ENCODE assay signal across 16 cellular contexts in genomic region chr16:4904942-4905615, GRCh38. TPM values are rescaled to one million over a fixed set of nuclear protein-coding genes. Genes with fewer than 3 reads are reported as not detected.
DNase-seq lines count a peak whose midpoint lies in the region; ATAC-seq, FAIRE-seq and TF ChIP-seq lines count a peak whose summit lies in the region.
"Had no signal": no experiment of that assay in that cellular context is flagged by ENCODE, and none has a peak within 500 bp of the region (broad histone marks: within the 10 kb centered on the region; RNA-seq: fewer than 3 reads in every experiment).

No MANE protein-coding gene starts in this region.

- CTCF ChIA-PET in K562 (lab: Yijun Ruan, JAX; ENCODE audit: low intra/inter-chr PET ratio), result no interaction called here

- no peak overlapping the region for H3K14ac ChIP-seq in neuronal stem cell (ENCODE audit: low read length)

- H3K36me3 Mint-ChIP-seq in T-helper 2 cell treated with Interferon-gamma antibody and Interleukin-4, amounts not matched to agents 5 μg/mL and 100 μg/mL, for 36 hours (ENCODE audit: low read depth), result no peaks in the 10 kb centered on the region
- H3K36me3 Mint-ChIP-seq: CD4-positive, alpha-beta memory T cell; IgD-negative memory B cell had no signal

- H4K91ac ChIP-seq in neuronal stem cell (ENCODE audit: low read depth, low read length, poor library complexity), result no peak overlapping the region

- TF ChIP-seq CTCF in K562 (IDR thresholded peaks at IDR 0.05 in 2 of 3, conservative IDR thresholded peaks at IDR 0.05 in 1 of 3; ENCODE audit: insufficient read depth in 2 of 3, low read depth in 1 of 3, low read length in 3 of 3), result no peak

- TF ChIP-seq RAD21 in K562 (CRISPR knock-in tag; conservative IDR thresholded peaks at IDR 0.05 in 1 of 2, IDR thresholded peaks at IDR 0.05 in 1 of 2), result no peak

- peaks cover 29 to 61% of the 10 kb centered on the region in 2 experiments; a peak in 4 of 5 replicates for H3K27me3 ChIP-seq in K562 (ENCODE audit: control insufficient read depth in 2 of 2, insufficient read depth in 2 of 2, low read length in 2 of 2)
- no peaks in the 10 kb centered on the region for H3K27me3 ChIP-seq in neuronal stem cell (ENCODE audit: control insufficient read depth in 3 of 3, insufficient read depth in 3 of 3, low read depth in 1 of 3, low read length in 3 of 3)

- H3K27ac ChIP-seq in K562 (ENCODE audit: extremely low read depth, low read depth, low read length) (no peak overlapping the region), neuronal stem cell (replicated peaks; ENCODE audit: low read length) (no peak overlapping the region)
- H3K27ac ChIP-seq: C4-2B, GM23248, KMS-11 had no signal

- POLR2A ChIA-PET in K562 (lab: Yijun Ruan, JAX), result interaction anchor here (0.6 to 1.6 kb wide), 3 partner anchors 11 to 18 kb away, joined by 3 to 6 read pairs (median 3); no protein-coding TSS in a partner anchor

- in situ Hi-C loops in K562 (cut with MboI), result no loop called here

- H2AK5ac ChIP-seq in neuronal stem cell (ENCODE audit: low read depth, low read length), result peak overlapping the region; percentile 71

- H3K4me3 ChIP-seq in K562, result no peak overlapping the region
- no peak overlapping the region for H3K4me3 ChIP-seq in neuronal stem cell (ENCODE audit: low read length in 2 of 2)
- H3K4me3 ChIP-seq: GM23248 had no signal

- H3K9ac ChIP-seq in K562 (ENCODE audit: insufficient read depth in 1 of 2, low read depth in 2 of 2, low read length in 2 of 2) (no peak overlapping the region), neuronal stem cell (ENCODE audit: low read depth, low read length, poor library complexity) (no peak overlapping the region)
- H3K9ac ChIP-seq: GM23248, KMS-11 had no signal

- H2BK12ac ChIP-seq in neuronal stem cell (ENCODE audit: low read length), result no peak overlapping the region

- WGBS in K562 (ENCODE audit: insufficient coverage, low coverage, missing lambda C conversion rate), result 5% methylated on average over 14 of the region's 14 CpGs
- no CpG with 5 or more reads among the region's 14 CpGs for WGBS in neuronal stem cell (ENCODE audit: extremely low coverage in 2 of 2, insufficient read length in 2 of 2, insufficient replicate concordance in 1 of 2), 2 donors

- H2BK5ac ChIP-seq in neuronal stem cell (ENCODE audit: low read length), result no peak overlapping the region

- no peak overlapping the region for H2BK120ac ChIP-seq in neuronal stem cell (ENCODE audit: low read depth, low read length)

- no peaks in the 10 kb centered on the region for H3K4me1 Mint-ChIP-seq in T-helper 2 cell treated with Interferon-gamma antibody and Interleukin-4, amounts not matched to agents 5 μg/mL and 100 μg/mL, for 36 hours (ENCODE audit: low read depth)
- H3K4me1 Mint-ChIP-seq: CD4-positive, alpha-beta memory T cell; IgD-negative memory B cell had no signal

- no peaks in the 10 kb centered on the region for H3K36me3 ChIP-seq in K562 (ENCODE audit: control insufficient read depth, insufficient read depth, low read length)
- H3K36me3 ChIP-seq in neuronal stem cell (replicated peaks in 1 of 2; ENCODE audit: control insufficient read depth in 2 of 2, insufficient read depth in 2 of 2, low read length in 2 of 2), result no peaks in the 10 kb centered on the region
- H3K36me3 ChIP-seq: BE2C had no signal

- no peak overlapping the region for H3K23ac ChIP-seq in neuronal stem cell (ENCODE audit: low read depth, low read length, poor library complexity)

- H3K4me2 ChIP-seq in K562 (ENCODE audit: insufficient read depth, low read length) (no peak overlapping the region), neuronal stem cell (ENCODE audit: insufficient read depth, low read length, poor library complexity, severe bottlenecking) (no peak overlapping the region)
- H3K4me2 ChIP-seq: KMS-11 had no signal

- no peaks in the 10 kb centered on the region for H3K9me3 Mint-ChIP-seq in T-helper 2 cell treated with Interferon-gamma antibody and Interleukin-4, amounts not matched to agents 5 μg/mL and 100 μg/mL, for 36 hours
- H3K9me3 Mint-ChIP-seq: IgD-negative memory B cell had no signal

- ATAC-seq in K562 (no peak), HG02763 (IDR thresholded peaks at IDR 0.05; ENCODE audit: unreplicated experiment) (no peak)

- peaks cover 0 to 11% of the 10 kb centered on the region in 2 experiments; a peak in 2 of 5 replicates for H3K4me1 ChIP-seq in K562 (replicated peaks in 1 of 2; ENCODE audit: control insufficient read depth in 2 of 2, insufficient read depth in 2 of 2, low read length in 2 of 2)
- no peaks in the 10 kb centered on the region for H3K4me1 ChIP-seq in neuronal stem cell (ENCODE audit: control insufficient read depth in 2 of 2, insufficient read depth in 1 of 2, low read depth in 1 of 2, low read length in 2 of 2)
- H3K4me1 ChIP-seq: BE2C had no signal

- no peak overlapping the region for H2BK15ac ChIP-seq in neuronal stem cell (ENCODE audit: low read length)

- no peak for FAIRE-seq in K562 (lab: Jason Lieb, UNC)
- FAIRE-seq: A204.1, H54 had no signal

- no peaks in the 10 kb centered on the region for H3K79me2 ChIP-seq in K562 (ENCODE audit: control insufficient read depth, insufficient read depth, low read length)

- intact Hi-C loops in K562 (cut with micrococcal nuclease), result no loop called here

- no peak for TF ChIP-seq EP300 in K562 (IDR thresholded peaks at IDR 0.05; ENCODE audit: low read length)

- H3K27me3 Mint-ChIP-seq in T-helper 2 cell treated with Interferon-gamma antibody and Interleukin-4, amounts not matched to agents 5 μg/mL and 100 μg/mL, for 36 hours (ENCODE audit: low read depth), result peaks cover 6% of the 10 kb centered on the region

- H3K18ac ChIP-seq in neuronal stem cell (ENCODE audit: low read length), result no peak overlapping the region

- no peaks in the 10 kb centered on the region for H4K20me1 ChIP-seq in K562 (replicated peaks; ENCODE audit: control insufficient read depth, insufficient read depth, low read length)

- H3K9me1 ChIP-seq in K562 (ENCODE audit: control insufficient read depth, insufficient read depth, low read length), result no peaks in the 10 kb centered on the region

- H4K8ac ChIP-seq in neuronal stem cell (ENCODE audit: low read depth, low read length), result no peak overlapping the region

- H3K4me3 Mint-ChIP-seq in T-helper 2 cell treated with Interferon-gamma antibody and Interleukin-4, amounts not matched to agents 5 μg/mL and 100 μg/mL, for 36 hours, result no peak overlapping the region
- H3K4me3 Mint-ChIP-seq: CD4-positive, alpha-beta memory T cell; IgD-negative memory B cell had no signal

- H3K27ac Mint-ChIP-seq in T-helper 2 cell treated with Interferon-gamma antibody and Interleukin-4, amounts not matched to agents 5 μg/mL and 100 μg/mL, for 36 hours, result no peak overlapping the region
- H3K27ac Mint-ChIP-seq: CD4-positive, alpha-beta memory T cell; IgD-negative memory B cell had no signal

- H3K9me3 ChIP-seq in K562 (replicated peaks; ENCODE audit: control insufficient read depth, insufficient read depth, low read depth, low read length) (no peaks in the 10 kb centered on the region), neuronal stem cell (replicated peaks in 1 of 2; ENCODE audit: control insufficient read depth in 2 of 2, insufficient read depth in 1 of 2, low read depth in 1 of 2, low read length in 2 of 2) (no peaks in the 10 kb centered on the region)
- H3K9me3 ChIP-seq: BE2C had no signal

- no peak for TF ChIP-seq POLR2A in K562 (conservative IDR thresholded peaks at IDR 0.05)

- H2AFZ ChIP-seq in K562 (ENCODE audit: low read depth, low read length) (no peak overlapping the region), neuronal stem cell (ENCODE audit: low read length) (no peak overlapping the region)
- H2AFZ ChIP-seq: GM23248 had no signal

- DNase-seq in D341Med (ENCODE audit: low spot score), result peak; percentile 24
- no peak for DNase-seq in K562 (ENCODE audit: extremely low read depth in 1 of 4, low spot score in 3 of 4)
- DNase-seq in neuronal stem cell (ENCODE audit: low spot score), result no peak
- no peak for DNase-seq in NCI-H748 treated with DMSO at 0.1 percent for 48 hours (lab: John Stamatoyannopoulos, UW)
- no peak for DNase-seq in T-helper 2 cell treated with Interferon-gamma antibody and Interleukin-4, amounts not matched to agents 5 μg/mL and 100 μg/mL, for 36 hours (ENCODE audit: low spot score)
- DNase-seq: BE2C; CD4-positive, alpha-beta memory T cell; COR-L47; DMS53; GM23248 had no signal

- no peaks in the 10 kb centered on the region for H3K79me1 ChIP-seq in neuronal stem cell (ENCODE audit: low read depth, low read length)

- no peak overlapping the region for H3K4ac ChIP-seq in neuronal stem cell (ENCODE audit: low read length)

- no TSS peak for BruUV-seq in K562 (replicated peaks; lab: Mats Ljungman, UMichigan)

RNA-seq across cellular contexts. Expression of gene PPL, which starts 31.9 kb away (rescaled TPM):
- total RNA-seq in K562 (2011; cell fraction: chromatin; rRNA removed; ENCODE audit: low replicate concordance), result 0.07 and 0.19 TPM in 2 replicates
- 0.17 and 0.53 TPM in 2 replicates for total RNA-seq in K562 (2011; cell fraction: nucleolus; rRNA removed)
- total RNA-seq in K562 (2011; cell fraction: nucleoplasm; rRNA removed), result 0.44 TPM in 1 of 2 replicates, not detected in the other
- 0.09 and 0.16 TPM in 2 replicates for total RNA-seq in K562 (2014; rRNA removed)
- 0.03 TPM in 1 of 2 replicates, not detected in the other for total RNA-seq in K562 (2014; rRNA removed; fragmentation: Illumina TruSeq; extraction: Trizol)
- total RNA-seq in K562 (2015; rRNA removed; fragmentation: Illumina TruSeq; extraction: Trizol), result 0.04 TPM in 1 of 2 replicates, not detected in the other
- total RNA-seq in K562 (2021), result 0.07 and 0.13 TPM in 2 replicates
- polyA plus RNA-seq in K562 (2011; rRNA removed), result 0.05 and 0.07 TPM in 2 replicates
- 0.04 TPM in 2 replicates for polyA plus RNA-seq in K562 (2011; cell fraction: cytosol; rRNA removed)
- polyA plus RNA-seq in K562 (2011; cell fraction: nucleus; rRNA removed), result 0.11 and 0.33 TPM in 2 replicates
- 0.13 and 0.22 TPM in 2 replicates for polyA plus RNA-seq in K562 (2012)
- polyA plus RNA-seq in K562 (2014; fragmentation: Illumina TruSeq; extraction: Trizol), result 0.03 and 0.10 TPM in 2 replicates
- polyA plus RNA-seq in K562 (2014; fragmentation: Nextera tagmentation; extraction: Ambion mirVana), result under 1 TPM in 1 of 2 experiments, not detected in 1; 0.15 TPM
- polyA plus RNA-seq in K562 (2014; rRNA removed), result 0.01 and 0.03 TPM in 2 replicates
- polyA minus RNA-seq in K562 (2011; rRNA and poly(A)+ RNA removed), result 0.11 and 0.39 TPM in 2 replicates
- 0.19 and 0.27 TPM in 2 replicates for polyA minus RNA-seq in K562 (2011; cell fraction: cytosol; rRNA and poly(A)+ RNA removed)
- polyA minus RNA-seq in K562 (2011; cell fraction: nucleus; rRNA and poly(A)+ RNA removed), result 0.11 and 0.13 TPM in 2 replicates
- 0.82 TPM for polyA plus RNA-seq in neuronal stem cell (2013, experiment 1 of 2)
- 0.98 TPM for polyA plus RNA-seq in neuronal stem cell (2013, experiment 2 of 2)
- total RNA-seq: CD4-positive, alpha-beta memory T cell had no signal

RNA-seq across cellular contexts. Expression of gene SEC14L5, which starts 53.1 kb away (rescaled TPM):
- 0.44 TPM in 1 of 2 replicates, not detected in the other for total RNA-seq in K562 (2011; cell fraction: chromatin; rRNA removed; ENCODE audit: low replicate concordance)
- not detected in 2 replicates for total RNA-seq in K562 (2011; cell fraction: nucleolus; rRNA removed)
- total RNA-seq in K562 (2011; cell fraction: nucleoplasm; rRNA removed), result 0.22 TPM in 1 of 2 replicates, not detected in the other
- total RNA-seq in K562 (2014; rRNA removed) (not detected in 2 replicates), K562 (2014; rRNA removed; fragmentation: Illumina TruSeq; extraction: Trizol) (not detected in 2 replicates), K562 (2015; rRNA removed; fragmentation: Illumina TruSeq; extraction: Trizol) (not detected in 2 replicates), K562 (2021) (0.22 TPM in 1 of 2 replicates, not detected in the other)
- polyA plus RNA-seq in K562 (2011; rRNA removed) (not detected in 2 replicates), K562 (2014; fragmentation: Illumina TruSeq; extraction: Trizol) (not detected in 2 replicates), K562 (2014; fragmentation: Nextera tagmentation; extraction: Ambion mirVana) (not detected), K562 (2014; rRNA removed) (0.11 TPM in 1 of 2 replicates, not detected in the other)
- polyA plus RNA-seq in K562 (2011; cell fraction: cytosol; rRNA removed), result 0.01 and 0.15 TPM in 2 replicates
- polyA plus RNA-seq in K562 (2011; cell fraction: nucleus; rRNA removed), result 0.01 TPM in 2 replicates
- not detected in 2 replicates for polyA plus RNA-seq in K562 (2012)
- not detected in 2 replicates for polyA minus RNA-seq in K562 (2011; rRNA and poly(A)+ RNA removed)
- polyA minus RNA-seq in K562 (2011; cell fraction: cytosol; rRNA and poly(A)+ RNA removed), result not detected in 2 replicates
- not detected in 2 replicates for polyA minus RNA-seq in K562 (2011; cell fraction: nucleus; rRNA and poly(A)+ RNA removed)
- 0.11 TPM for polyA plus RNA-seq in neuronal stem cell (2013, experiment 1 of 2)
- polyA plus RNA-seq in neuronal stem cell (2013, experiment 2 of 2), result 0.08 TPM
- total RNA-seq: CD4-positive, alpha-beta memory T cell; GM23248 had no signal
- polyA plus RNA-seq: CD4-positive, alpha-beta memory T cell; GM23248 had no signal

RNA-seq across cellular contexts. Expression of gene UBN1, which starts 57.8 kb away (rescaled TPM):
- 79.4 and 106 TPM in 2 replicates for total RNA-seq in K562 (2011; cell fraction: chromatin; rRNA removed; ENCODE audit: low replicate concordance)
- 59.1 and 60.7 TPM in 2 replicates for total RNA-seq in K562 (2011; cell fraction: nucleolus; rRNA removed)
- 65.0 TPM in 2 replicates for total RNA-seq in K562 (2011; cell fraction: nucleoplasm; rRNA removed)
- 20.6 and 20.8 TPM in 2 replicates for total RNA-seq in K562 (2014; rRNA removed)
- 19.8 and 23.9 TPM in 2 replicates for total RNA-seq in K562 (2014; rRNA removed; fragmentation: Illumina TruSeq; extraction: Trizol)
- total RNA-seq in K562 (2015; rRNA removed; fragmentation: Illumina TruSeq; extraction: Trizol), result 24.4 and 25.0 TPM in 2 replicates
- 40.9 and 45.7 TPM in 2 replicates for total RNA-seq in K562 (2021)
- polyA plus RNA-seq in K562 (2011; rRNA removed), result 14.9 and 15.4 TPM in 2 replicates
- polyA plus RNA-seq in K562 (2011; cell fraction: cytosol; rRNA removed), result 14.7 and 17.3 TPM in 2 replicates
- polyA plus RNA-seq in K562 (2011; cell fraction: nucleus; rRNA removed), result 42.6 and 53.3 TPM in 2 replicates
- polyA plus RNA-seq in K562 (2012), result 29.7 and 30.3 TPM in 2 replicates
- polyA plus RNA-seq in K562 (2014; fragmentation: Illumina TruSeq; extraction: Trizol), result 31.2 and 34.2 TPM in 2 replicates
- polyA plus RNA-seq in K562 (2014; fragmentation: Nextera tagmentation; extraction: Ambion mirVana), result 1 to 10 TPM; 1.5 to 2.4 TPM
- polyA plus RNA-seq in K562 (2014; rRNA removed), result 21.1 and 25.5 TPM in 2 replicates
- 17.7 and 25.8 TPM in 2 replicates for polyA minus RNA-seq in K562 (2011; rRNA and poly(A)+ RNA removed)
- polyA minus RNA-seq in K562 (2011; cell fraction: cytosol; rRNA and poly(A)+ RNA removed), result 16.8 and 27.0 TPM in 2 replicates
- 21.5 and 21.8 TPM in 2 replicates for polyA minus RNA-seq in K562 (2011; cell fraction: nucleus; rRNA and poly(A)+ RNA removed)
- 23.1 TPM for polyA plus RNA-seq in neuronal stem cell (2013, experiment 1 of 2)
- polyA plus RNA-seq in neuronal stem cell (2013, experiment 2 of 2), result 23.3 TPM

RNA-seq across cellular contexts. Expression of gene GLYR1, which starts 58.0 kb away (rescaled TPM):
- 172 and 226 TPM in 2 replicates for total RNA-seq in K562 (2011; cell fraction: chromatin; rRNA removed; ENCODE audit: low replicate concordance)
- total RNA-seq in K562 (2011; cell fraction: nucleolus; rRNA removed), result 74.0 and 74.7 TPM in 2 replicates
- 112 and 153 TPM in 2 replicates for total RNA-seq in K562 (2011; cell fraction: nucleoplasm; rRNA removed)
- 36.5 and 41.6 TPM in 2 replicates for total RNA-seq in K562 (2014; rRNA removed)
- 59.6 and 76.9 TPM in 2 replicates for total RNA-seq in K562 (2014; rRNA removed; fragmentation: Illumina TruSeq; extraction: Trizol)
- 70.9 and 72.4 TPM in 2 replicates for total RNA-seq in K562 (2015; rRNA removed; fragmentation: Illumina TruSeq; extraction: Trizol)
- total RNA-seq in K562 (2021), result 92.7 and 97.6 TPM in 2 replicates
- polyA plus RNA-seq in K562 (2011; rRNA removed), result 60.2 and 63.0 TPM in 2 replicates
- polyA plus RNA-seq in K562 (2011; cell fraction: cytosol; rRNA removed), result 49.4 and 62.8 TPM in 2 replicates
- 66.8 and 89.3 TPM in 2 replicates for polyA plus RNA-seq in K562 (2011; cell fraction: nucleus; rRNA removed)
- polyA plus RNA-seq in K562 (2012), result 65.5 and 88.3 TPM in 2 replicates
- 96.4 and 99.2 TPM in 2 replicates for polyA plus RNA-seq in K562 (2014; fragmentation: Illumina TruSeq; extraction: Trizol)
- 1 to 10 TPM; 6.7 to 8.3 TPM for polyA plus RNA-seq in K562 (2014; fragmentation: Nextera tagmentation; extraction: Ambion mirVana)
- polyA plus RNA-seq in K562 (2014; rRNA removed), result 83.1 and 89.8 TPM in 2 replicates
- 78.7 and 80.6 TPM in 2 replicates for polyA minus RNA-seq in K562 (2011; rRNA and poly(A)+ RNA removed)
- polyA minus RNA-seq in K562 (2011; cell fraction: cytosol; rRNA and poly(A)+ RNA removed), result 28.9 and 29.7 TPM in 2 replicates
- polyA minus RNA-seq in K562 (2011; cell fraction: nucleus; rRNA and poly(A)+ RNA removed), result 31.8 and 43.2 TPM in 2 replicates
- polyA plus RNA-seq in neuronal stem cell (2013, experiment 1 of 2), result 45.6 TPM
- polyA plus RNA-seq in neuronal stem cell (2013, experiment 2 of 2), result 46.1 TPM
